8 cellular contexts compared by ENCODE assay signal in genomic region chr5:94908889-94909480, GRCh38.
DNase-seq lines count a peak whose midpoint lies in the region; ATAC-seq and TF ChIP-seq lines count a peak whose summit lies in the region.

No MANE protein-coding gene starts in this region.

- H3K27ac Mint-ChIP-seq in activated CD4-positive, alpha-beta T cell treated with anti-CD3 and anti-CD28 coated beads for 36 hours = no peak overlapping the region

- WGBS in testis, 2 donors = 32 to 34% methylated on average over 2 of the region's 2 CpGs

- TF ChIP-seq POLR2A in testis (IDR thresholded peaks at IDR 0.05) = no peak

- H3K27me3 ChIP-seq in testis = no peaks in the 10 kb centered on the region

- ATAC-seq in activated CD4-positive, alpha-beta T cell treated with anti-CD3 and anti-CD28 coated beads for 36 hours = no peak
- ATAC-seq in HG02678 (IDR thresholded peaks at IDR 0.05; ENCODE audit: unreplicated experiment) = peak; percentile 58
- ATAC-seq in HG02885 (IDR thresholded peaks at IDR 0.05; ENCODE audit: poor library complexity, unreplicated experiment) = no peak

- POLR2A ChIA-PET in activated CD4-positive, alpha-beta T cell treated with anti-CD3 and anti-CD28 coated beads for 36 hours (lab: Charles Lee) = no interaction called here

- intact Hi-C loops in activated CD4-positive, alpha-beta T cell treated with anti-CD3 and anti-CD28 coated beads for 36 hours (cut with DNase I, micrococcal nuclease) = loop anchor here (5.0 kb wide), 3 partner anchors 77 to 1327 kb away; partner anchors contain the start of genes NR2F1 (in 1 of the 2) and NR2F1-AS1 (in 1 of the 2)
- intact Hi-C loops in testis (cut with DNase I; ENCODE audit: low total_unique reads) = no loop called here

- no peak overlapping the region for H3K4me3 Mint-ChIP-seq in activated CD4-positive, alpha-beta T cell treated with anti-CD3 and anti-CD28 coated beads for 36 hours

- H3K36me3 Mint-ChIP-seq in activated CD4-positive, alpha-beta T cell treated with anti-CD3 and anti-CD28 coated beads for 36 hours (ENCODE audit: low read depth) = no peaks in the 10 kb centered on the region

- TF ChIP-seq CTCF in fibroblast of villous mesenchyme (IDR thresholded peaks at IDR 0.05; ENCODE audit: insufficient read depth, low read depth, low read length) (peak; percentile 72), testis (IDR thresholded peaks at IDR 0.05) (peak; percentile 40 to 62 (median 45))

- H3K9me3 ChIP-seq in testis = no peaks in the 10 kb centered on the region

- H3K4me1 ChIP-seq in testis = no peaks in the 10 kb centered on the region

- no peak overlapping the region for H3K4me3 ChIP-seq in fibroblast of villous mesenchyme (ENCODE audit: low read depth, low read length)
- no peak overlapping the region for H3K4me3 ChIP-seq in testis

- H3K36me3 ChIP-seq in testis (ENCODE audit: low read depth, missing control alignments) = no peaks in the 10 kb centered on the region

- CTCF ChIA-PET in activated CD4-positive, alpha-beta T cell treated with anti-CD3 and anti-CD28 coated beads for 36 hours (lab: Charles Lee) = interaction anchor here (0.7 to 1.3 kb wide), 2 partner anchors 73 to 77 kb away, joined by 4 read pairs; no protein-coding TSS in a partner anchor

- no peak overlapping the region for H3K27ac ChIP-seq in testis

- no peaks in the 10 kb centered on the region for H3K27me3 Mint-ChIP-seq in activated CD4-positive, alpha-beta T cell treated with anti-CD3 and anti-CD28 coated beads for 36 hours

- no peaks in the 10 kb centered on the region for H3K4me1 Mint-ChIP-seq in activated CD4-positive, alpha-beta T cell treated with anti-CD3 and anti-CD28 coated beads for 36 hours

- peak; percentile 14 for DNase-seq in activated CD4-positive, alpha-beta T cell treated with anti-CD3 and anti-CD28 coated beads for 36 hours
- no peak for DNase-seq in activated CD4-positive, alpha-beta T cell treated with anti-CD3 and anti-CD28 coated beads for 48 hours
- peak; percentile 5 for DNase-seq in SHP77 treated with DMSO at 0.1 percent for 48 hours (lab: John Stamatoyannopoulos, UW)
- DNase-seq in fibroblast of villous mesenchyme (ENCODE audit: low read depth) = peak; percentile 48
- DNase-seq in testis = no peak
- DNase-seq in NOMO-1 treated with dmso at 0.1 percent for 144 hours (lab: John Stamatoyannopoulos, UW; ENCODE audit: unreplicated experiment) = no peak

- no peaks in the 10 kb centered on the region for H3K9me3 Mint-ChIP-seq in activated CD4-positive, alpha-beta T cell treated with anti-CD3 and anti-CD28 coated beads for 36 hours (ENCODE audit: low read depth)

Comparison
In these comparisons a context has a peak if more than half of its experiments do, and no peak if none do; other contexts are left out.
1. DNase-seq: peak in activated CD4-positive, alpha-beta T cell treated with anti-CD3 and anti-CD28 coated beads for 36 hours (single experiment), SHP77 treated with DMSO at 0.1 percent for 48 hours (single experiment) and fibroblast of villous mesenchyme (single experiment); none in activated CD4-positive, alpha-beta T cell treated with anti-CD3 and anti-CD28 coated beads for 48 hours (single experiment), testis (single experiment) and NOMO-1 treated with dmso at 0.1 percent for 144 hours (single experiment).